Comparison of ENCODE assay signal across 20 cellular contexts in the genomic region with DNA sequence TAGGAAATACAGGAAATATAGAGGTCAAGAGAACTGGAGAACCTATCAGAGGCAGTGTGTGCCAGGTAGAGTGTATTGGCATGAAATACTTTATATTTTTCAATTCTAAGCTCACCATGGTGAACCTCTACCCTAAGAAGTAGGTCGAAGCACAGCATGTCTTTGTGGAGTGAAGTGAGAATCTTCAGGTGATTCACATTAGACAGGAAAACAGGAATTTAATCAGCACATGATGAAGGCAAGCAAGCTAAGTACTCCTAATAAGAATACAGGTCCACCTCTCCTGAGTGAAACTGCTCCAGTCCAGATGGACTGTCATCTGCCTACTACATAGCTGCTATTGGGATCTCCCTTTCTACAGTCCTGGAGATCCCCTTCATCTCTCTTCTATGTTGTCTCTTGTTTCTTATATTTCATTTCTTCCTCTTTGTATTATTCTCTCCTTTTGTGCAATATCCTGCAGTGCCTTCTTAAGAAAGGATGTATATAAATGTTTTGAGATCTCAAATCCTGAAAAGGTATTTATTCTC.
DNase-seq lines count a peak whose midpoint lies in the region; ATAC-seq and TF ChIP-seq lines count a peak whose summit lies in the region.
"Had no signal": no experiment of that assay in that cellular context is flagged by ENCODE, and none has a peak within 500 bp of the region (broad histone marks: within the 10 kb centered on the region; RNA-seq: fewer than 3 reads in every experiment).

No MANE protein-coding gene starts in this region.

- intact Hi-C loops in OCI-LY7 (cut with micrococcal nuclease; ENCODE audit: unreplicated experiment) (no loop called here), body of pancreas (cut with DNase I) (no loop called here)

- H3K4me2 ChIP-seq in OCI-LY7 (ENCODE audit: low read length) = no peak overlapping the region

- DNase-seq in cerebellum (ENCODE audit: low spot score) = peak; percentile 15
- no peak for DNase-seq in OCI-LY7 (ENCODE audit: low spot score)
- no peak for DNase-seq in body of pancreas
- no peak for DNase-seq in stimulated activated naive CD8-positive, alpha-beta T cell treated with anti-CD3 and anti-CD28 coated beads, Interleukin-15, amount 100 ng/mL, for 72 hours
- DNase-seq: ACHN, AML-193, Caco-2, DMS153, H7, Karpas-422, MG63, NCI-H1092, NCI-H146, NCI-H2081, NCI-H748 treated with DMSO at 0.1 percent for 48 hours, T-helper 9 cell had no signal

- no peak overlapping the region for H3K27ac ChIP-seq in OCI-LY7 (ENCODE audit: low read depth, low read length, poor library complexity, severe bottlenecking)
- no peak overlapping the region for H3K27ac ChIP-seq in body of pancreas

- H3K4me3 Mint-ChIP-seq in stimulated activated naive CD8-positive, alpha-beta T cell treated with anti-CD3 and anti-CD28 coated beads, Interleukin-15, amount 100 ng/mL, for 72 hours = no peak overlapping the region
- H3K4me3 Mint-ChIP-seq: CD14-positive monocyte had no signal

- POLR2A ChIA-PET in OCI-LY7 (lab: Charles Lee) = interaction anchor here (0.6 to 1.4 kb wide), 6 partner anchors 9 to 1465 kb away, joined by 3 to 4 read pairs (median 3); no protein-coding TSS in a partner anchor

- peak; percentile 60 for ATAC-seq in GM18511 (IDR thresholded peaks at IDR 0.05; ENCODE audit: unreplicated experiment)
- ATAC-seq in GM21786 (IDR thresholded peaks at IDR 0.05; ENCODE audit: unreplicated experiment) = peak; percentile 50
- peak; percentile 82 for ATAC-seq in HG02852 (IDR thresholded peaks at IDR 0.05; ENCODE audit: unreplicated experiment)
- no peak for ATAC-seq in body of pancreas
- ATAC-seq in stimulated activated naive CD8-positive, alpha-beta T cell treated with anti-CD3 and anti-CD28 coated beads, Interleukin-15, amount 100 ng/mL, for 72 hours = no peak

- CTCF ChIA-PET in OCI-LY7 (lab: Charles Lee; ENCODE audit: unreplicated experiment) = no interaction called here

- WGBS in body of pancreas, 2 donors = 93 to 94% methylated on average over 1 of the region's 1 CpG

- no peaks in the 10 kb centered on the region for H3K27me3 Mint-ChIP-seq in stimulated activated naive CD8-positive, alpha-beta T cell treated with anti-CD3 and anti-CD28 coated beads, Interleukin-15, amount 100 ng/mL, for 72 hours

- no TSS peak for BruUV-seq in OCI-LY7 (replicated peaks; lab: Mats Ljungman, UMichigan)

- H3K9me3 Mint-ChIP-seq in stimulated activated naive CD8-positive, alpha-beta T cell treated with anti-CD3 and anti-CD28 coated beads, Interleukin-15, amount 100 ng/mL, for 72 hours = no peaks in the 10 kb centered on the region
- H3K9me3 Mint-ChIP-seq: CD14-positive monocyte had no signal

- H3K9me3 ChIP-seq in OCI-LY7 (ENCODE audit: low read length) (no peaks in the 10 kb centered on the region), body of pancreas (no peaks in the 10 kb centered on the region)
- H3K9me3 ChIP-seq: Caco-2, MG63 had no signal

- H3K9me2 ChIP-seq in OCI-LY7 (ENCODE audit: insufficient read depth, low read length) = no peaks in the 10 kb centered on the region

- no peaks in the 10 kb centered on the region for H3K79me2 ChIP-seq in OCI-LY7 (ENCODE audit: insufficient read depth, low read depth, low read length)

- no peak overlapping the region for H2AFZ ChIP-seq in OCI-LY7 (ENCODE audit: low read length)

- no peak for TF ChIP-seq POLR2A in body of pancreas (IDR thresholded peaks at IDR 0.05)

- no peak for TF ChIP-seq CTCF in OCI-LY7 (conservative IDR thresholded peaks at IDR 0.05; ENCODE audit: low read length)
- TF ChIP-seq CTCF in body of pancreas (IDR thresholded peaks at IDR 0.05) = no peak

- no peaks in the 10 kb centered on the region for H3K27me3 ChIP-seq in body of pancreas
- H3K27me3 ChIP-seq: MG63 had no signal

- H3K27ac Mint-ChIP-seq in stimulated activated naive CD8-positive, alpha-beta T cell treated with anti-CD3 and anti-CD28 coated beads, Interleukin-15, amount 100 ng/mL, for 72 hours = peak overlapping the region in 1 of 2 donors; percentile 61

- H3K4me1 Mint-ChIP-seq in stimulated activated naive CD8-positive, alpha-beta T cell treated with anti-CD3 and anti-CD28 coated beads, Interleukin-15, amount 100 ng/mL, for 72 hours = no peaks in the 10 kb centered on the region

- H3K4me3 ChIP-seq in OCI-LY7 (ENCODE audit: low read depth, low read length, poor library complexity, severe bottlenecking) (no peak overlapping the region), body of pancreas (no peak overlapping the region)
- H3K4me3 ChIP-seq: MG63 had no signal

- H3K36me3 ChIP-seq in OCI-LY7 (ENCODE audit: insufficient read depth, low read length) = peaks cover 11% of the 10 kb centered on the region
- no peaks in the 10 kb centered on the region for H3K36me3 ChIP-seq in body of pancreas (replicated peaks in 1 of 2; ENCODE audit: insufficient read depth in 1 of 2, low read depth in 2 of 2)
- H3K36me3 ChIP-seq: MG63 had no signal

- H3K4me1 ChIP-seq in OCI-LY7 (ENCODE audit: insufficient read depth, low read length, poor library complexity, severe bottlenecking) = no peaks in the 10 kb centered on the region
- no peaks in the 10 kb centered on the region for H3K4me1 ChIP-seq in body of pancreas

- no peaks in the 10 kb centered on the region for H4K20me1 ChIP-seq in OCI-LY7 (ENCODE audit: insufficient read depth, low read length)

Comparison
In these comparisons a context has a peak if more than half of its experiments do, and no peak if none do; other contexts are left out.
1. ATAC-seq: peak in GM18511 (single experiment), GM21786 (single experiment) and HG02852 (single experiment); none in body of pancreas (single experiment) and stimulated activated naive CD8-positive, alpha-beta T cell treated with anti-CD3 and anti-CD28 coated beads, Interleukin-15, amount 100 ng/mL, for 72 hours (single experiment).